24 cellular contexts compared by ENCODE assay signal in genomic region chr9:75072895-75073294, GRCh38.
"Had no signal": no experiment of that assay in that cellular context is flagged by ENCODE, and none has a peak within 500 bp of the region (broad histone marks: within the 10 kb centered on the region; RNA-seq: fewer than 3 reads in every experiment).

No MANE protein-coding gene starts in this region.

- H3K27me3 ChIP-seq: dorsolateral prefrontal cortex, gastrocnemius medialis, neural progenitor cell, right lobe of liver, transverse colon, vagina had no signal

- DNase-seq: dorsolateral prefrontal cortex; effector CD4-positive, alpha-beta T cell; foreskin fibroblast; gastrocnemius medialis; head of caudate nucleus; left ventricle myocardium superior; mesenchymal stem cell; mucosa of descending colon; naive B cell; right lobe of liver; small intestine; stimulated activated CD4-positive, alpha-beta T cell treated with anti-CD3 and anti-CD28 coated beads, Interleukin-15, amount 100 ng/mL, for 24 hours; stimulated activated CD4-positive, alpha-beta T cell treated with anti-CD3 and anti-CD28 coated beads, Interleukin-2, amount 100 ng/mL, for 48 hours; stimulated activated naive B cell treated with anti-CD40 and anti-IgM and Interleukin-4, amounts not matched to agents 10 μg/mL and 1 μg/mL and 100 μg/mL, for 72 hours; transverse colon had no signal

- H3K36me3 ChIP-seq: neural progenitor cell, transverse colon, vagina had no signal

- H3K36me3 Mint-ChIP-seq: mesothelial cell of epicardium; naive B cell; neural progenitor cell; stimulated activated naive B cell treated with anti-CD40 and anti-IgM and Interleukin-4, amounts not matched to agents 10 μg/mL and 1 μg/mL and 100 μg/mL, for 72 hours had no signal

- ATAC-seq: esophagus mucosa; gastrocnemius medialis; left ventricle myocardium superior; mucosa of descending colon; right lobe of liver; stimulated activated naive B cell treated with anti-CD40 and anti-IgM and Interleukin-4, amounts not matched to agents 10 μg/mL and 1 μg/mL and 100 μg/mL, for 72 hours had no signal

- H3K27ac ChIP-seq: dorsolateral prefrontal cortex, gastrocnemius medialis, neural progenitor cell, parathyroid adenoma, right lobe of liver, vagina had no signal

- H3K9me3 ChIP-seq: gastrocnemius medialis, mucosa of descending colon, right lobe of liver, transverse colon, vagina had no signal

- H3K4me1 Mint-ChIP-seq: nephron, neural progenitor cell had no signal

- H3K4me1 ChIP-seq: gastrocnemius medialis, parathyroid adenoma had no signal

- H3K4me3 Mint-ChIP-seq: mesothelial cell of epicardium; naive B cell; nephron; neural progenitor cell; stimulated activated naive B cell treated with anti-CD40 and anti-IgM and Interleukin-4, amounts not matched to agents 10 μg/mL and 1 μg/mL and 100 μg/mL, for 72 hours; stimulated activated naive CD8-positive, alpha-beta T cell treated with anti-CD3 and anti-CD28 coated beads, Interleukin-15, Interleukin-2, amounts not matched to agents 100 ng/mL and 50 ng/mL, for 24 hours had no signal

- H3K27ac Mint-ChIP-seq: mesothelial cell of epicardium; nephron; neural progenitor cell; progenitor cell of endocrine pancreas; stimulated activated naive B cell treated with anti-CD40 and anti-IgM and Interleukin-4, amounts not matched to agents 10 μg/mL and 1 μg/mL and 100 μg/mL, for 72 hours had no signal

- H3K9me3 Mint-ChIP-seq: mesothelial cell of epicardium; naive B cell; nephron; neural progenitor cell; stimulated activated naive B cell treated with anti-CD40 and anti-IgM and Interleukin-4, amounts not matched to agents 10 μg/mL and 1 μg/mL and 100 μg/mL, for 72 hours; stimulated activated naive CD8-positive, alpha-beta T cell treated with anti-CD3 and anti-CD28 coated beads, Interleukin-15, Interleukin-2, amounts not matched to agents 100 ng/mL and 50 ng/mL, for 24 hours had no signal

- H3K27me3 Mint-ChIP-seq: naive B cell; progenitor cell of endocrine pancreas; stimulated activated naive B cell treated with anti-CD40 and anti-IgM and Interleukin-4, amounts not matched to agents 10 μg/mL and 1 μg/mL and 100 μg/mL, for 72 hours; stimulated activated naive CD8-positive, alpha-beta T cell treated with anti-CD3 and anti-CD28 coated beads, Interleukin-15, Interleukin-2, amounts not matched to agents 100 ng/mL and 50 ng/mL, for 24 hours had no signal

- H3K4me3 ChIP-seq: dorsolateral prefrontal cortex, gastrocnemius medialis, lung, mucosa of descending colon, neural progenitor cell, right lobe of liver, transverse colon, vagina had no signal
